Comparison of ENCODE assay signal across 5 cellular contexts in the genomic region with DNA sequence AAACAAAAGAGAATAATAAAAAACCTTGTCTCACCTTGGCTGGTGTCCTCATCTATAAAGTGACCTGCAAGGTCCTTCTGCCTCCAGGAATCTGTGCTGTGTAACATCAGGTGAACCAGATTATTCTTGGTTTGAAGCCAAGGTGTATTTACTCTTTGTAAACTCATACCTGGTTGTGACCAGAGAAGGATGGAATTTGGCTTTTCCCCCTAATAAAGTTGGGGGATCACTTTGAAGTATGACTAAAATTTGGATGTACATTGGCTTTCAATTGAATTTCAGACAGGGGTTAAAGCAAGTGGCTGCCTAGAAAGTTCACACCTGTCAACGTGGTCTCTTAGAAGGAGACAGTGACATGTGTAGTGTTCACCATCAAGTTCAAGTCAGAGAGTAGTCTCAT.
"Had no signal": no experiment of that assay in that cellular context is flagged by ENCODE, and none has a peak within 500 bp of the region (broad histone marks: within the 10 kb centered on the region; RNA-seq: fewer than 3 reads in every experiment).

No MANE protein-coding gene starts in this region.

- H3K4me2 ChIP-seq: GM23338 had no signal

- DNase-seq: H9, HCEC 1CT had no signal

- ATAC-seq: GM23338, HepG2 had no signal

- H3K27ac ChIP-seq: HL-60 had no signal

- H3K4me3 ChIP-seq: GM23338 had no signal
